ENCODE assay signal across 8 cellular contexts in the genomic region with DNA sequence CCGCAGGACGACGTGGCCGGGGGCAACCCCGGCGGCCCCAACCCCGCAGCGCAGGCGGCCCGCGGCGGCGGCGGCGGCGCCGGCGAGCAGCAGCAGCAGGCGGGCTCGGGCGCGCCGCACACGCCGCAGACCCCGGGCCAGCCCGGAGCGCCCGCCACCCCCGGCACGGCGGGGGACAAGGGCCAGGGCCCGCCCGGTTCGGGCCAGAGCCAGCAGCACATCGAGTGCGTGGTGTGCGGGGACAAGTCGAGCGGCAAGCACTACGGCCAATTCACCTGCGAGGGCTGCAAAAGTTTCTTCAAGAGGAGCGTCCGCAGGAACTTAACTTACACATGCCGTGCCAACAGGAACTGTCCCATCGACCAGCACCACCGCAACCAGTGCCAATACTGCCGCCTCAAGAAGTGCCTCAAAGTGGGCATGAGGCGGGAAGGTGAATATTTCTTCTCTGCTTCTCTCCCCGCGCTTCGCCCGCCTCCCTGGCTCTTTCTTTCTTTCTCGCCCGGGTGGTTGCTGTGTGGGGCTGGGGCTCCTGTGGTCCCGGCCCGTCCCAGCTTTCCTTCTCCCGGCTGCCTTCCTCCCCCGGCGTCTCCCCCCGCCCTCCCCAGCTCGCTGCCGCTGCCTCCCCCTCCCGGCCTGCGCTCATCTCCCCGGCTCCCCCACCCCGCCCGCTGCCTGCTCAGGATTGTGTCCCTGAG. TPM values are rescaled to one million over a fixed set of nuclear protein-coding genes. Genes with fewer than 3 reads are reported as not detected.
DNase-seq lines count a peak whose midpoint lies in the region; ATAC-seq, FAIRE-seq and TF ChIP-seq lines count a peak whose summit lies in the region.

No MANE protein-coding gene starts in this region.

- peaks cover 2 to 10% of the 10 kb centered on the region in 2 donors for H3K36me3 Mint-ChIP-seq in CD14-positive monocyte

- H3K4me1 Mint-ChIP-seq in CD14-positive monocyte = peaks cover 33% of the 10 kb centered on the region

- no peaks in the 10 kb centered on the region for H3K9me3 ChIP-seq in ascending aorta
- H3K9me3 ChIP-seq in testis = no peaks in the 10 kb centered on the region

- TF ChIP-seq CTCF in CD14-positive monocyte (IDR thresholded peaks at IDR 0.05) (no peak), ascending aorta (IDR thresholded peaks at IDR 0.05) (no peak), testis (IDR thresholded peaks at IDR 0.05) (no peak)

- DNase-seq in CD14-positive monocyte (ENCODE audit: low spot score) = no peak
- peak; percentile 26 for DNase-seq in HTR-8/SVneo (ENCODE audit: insufficient read length, low spot score)
- no peak for DNase-seq in ascending aorta (ENCODE audit: low spot score in 2 of 2)
- DNase-seq in iris pigment epithelial cell (ENCODE audit: low read depth) = peak; percentile 10
- DNase-seq in testis = no peak
- no peak for DNase-seq in NCI-H187 treated with DMSO at 0.1 percent for 48 hours (lab: John Stamatoyannopoulos, UW)

- ATAC-seq in GM19395 (IDR thresholded peaks at IDR 0.05; ENCODE audit: unreplicated experiment) (no peak), HG02588 (IDR thresholded peaks at IDR 0.05; ENCODE audit: unreplicated experiment) (no peak)

- FAIRE-seq in HTR-8/SVneo (lab: Jason Lieb, UNC) = no peak

- peaks cover 32 to 57% (median 51%) of the 10 kb centered on the region in 3 donors for H3K27me3 Mint-ChIP-seq in CD14-positive monocyte (ENCODE audit: low read depth in 3 of 3)

- H3K27me3 ChIP-seq in ascending aorta (peaks cover 12% of the 10 kb centered on the region), testis (no peaks in the 10 kb centered on the region)

- peak overlapping the region; percentile 53 to 86 for H3K4me3 Mint-ChIP-seq in CD14-positive monocyte

- peaks cover 10 to 20% of the 10 kb centered on the region in 2 donors for H3K4me1 ChIP-seq in ascending aorta
- H3K4me1 ChIP-seq in testis = no peaks in the 10 kb centered on the region

- 1 to 2% methylated on average over 16 to 49 of the region's 68 CpGs for WGBS in testis, 2 donors

- H3K27ac Mint-ChIP-seq in CD14-positive monocyte = no peak overlapping the region

- TF ChIP-seq POLR2A in testis (IDR thresholded peaks at IDR 0.05) = no peak

- H3K4me3 ChIP-seq in ascending aorta (peak overlapping the region; percentile 63 to 89), testis (peak overlapping the region; percentile 59 to 65)

- intact Hi-C loops in CD14-positive monocyte (cut with micrococcal nuclease) (loop anchor here (5.0 to 10.0 kb wide), 2 partner anchors 217 to 330 kb away; no protein-coding TSS in a partner anchor), ascending aorta (cut with DNase I) (no loop called here), testis (cut with DNase I; ENCODE audit: low total_unique reads) (no loop called here)

- H3K36me3 ChIP-seq in ascending aorta (no peaks in the 10 kb centered on the region), testis (ENCODE audit: low read depth, missing control alignments) (no peaks in the 10 kb centered on the region)

- H3K9me3 Mint-ChIP-seq in CD14-positive monocyte = peaks cover 2 to 35% (median 18%) of the 10 kb centered on the region in 7 donors

- H3K27ac ChIP-seq in ascending aorta (no peak overlapping the region), testis (peak overlapping the region in 1 of 2 donors; percentile 10)

RNA-seq across cellular contexts. Expression of a gene that starts 2.2 kb away (rescaled TPM):
- polyA plus RNA-seq in CD14-positive monocyte (not detected), testis (ENCODE audit: insufficient read depth, low read depth, low replicate concordance) (16.9 TPM)
- total RNA-seq in ascending aorta (8.0 TPM), testis (10 to 100 TPM; 16.0 to 22.7 TPM)

RNA-seq across cellular contexts. Expression of a gene that starts 4.2 kb away (rescaled TPM):
- not detected for polyA plus RNA-seq in CD14-positive monocyte
- total RNA-seq in ascending aorta = 0.85 TPM
- 10 to 100 TPM; 15.6 to 20.6 TPM for total RNA-seq in testis
- 24.8 TPM for polyA plus RNA-seq in testis (ENCODE audit: insufficient read depth, low read depth, low replicate concordance)

Comparison
In these comparisons a context has a peak if more than half of its experiments do, and no peak if none do; other contexts are left out.
1. DNase-seq: peak in HTR-8/SVneo (single experiment) and iris pigment epithelial cell (single experiment); none in CD14-positive monocyte (single experiment), ascending aorta (0 of 2), testis (single experiment) and NCI-H187 treated with DMSO at 0.1 percent for 48 hours (single experiment).
2. intact Hi-C loops: an anchor here in CD14-positive monocyte (5.0 to 10.0 kb wide); none called in ascending aorta and testis.